Comparison of ENCODE assay signal across 16 cellular contexts in genomic region chr15:95684126-95684525, GRCh38.
DNase-seq lines count a peak whose midpoint lies in the region; ATAC-seq, FAIRE-seq and TF ChIP-seq lines count a peak whose summit lies in the region.
"Had no signal": no experiment of that assay in that cellular context is flagged by ENCODE, and none has a peak within 500 bp of the region (broad histone marks: within the 10 kb centered on the region; RNA-seq: fewer than 3 reads in every experiment).

No MANE protein-coding gene starts in this region.

- H3K27me3 ChIP-seq in K562 (ENCODE audit: control insufficient read depth in 2 of 2, insufficient read depth in 2 of 2, low read length in 2 of 2) (no peaks in the 10 kb centered on the region), foreskin keratinocyte (no peaks in the 10 kb centered on the region), smooth muscle cell (ENCODE audit: low read depth) (no peaks in the 10 kb centered on the region)
- H3K27me3 ChIP-seq: BE2C, SJSA1 had no signal

- DNase-seq in HFFc6 (no peak), K562 (ENCODE audit: extremely low read depth in 1 of 4, low spot score in 3 of 4) (no peak), foreskin keratinocyte (peak in 1 of 2 donors; percentile 30), smooth muscle cell (lab: John Stamatoyannopoulos, UW; ENCODE audit: unreplicated experiment) (no peak), DMS153 (lab: John Stamatoyannopoulos, UW) (no peak), DMS 273 (lab: John Stamatoyannopoulos, UW; ENCODE audit: unreplicated experiment) (no peak)
- DNase-seq: BE2C; CD4-positive, alpha-beta memory T cell; GF-D8; GOT3; NCI-H1417 treated with DMSO at 0.1 percent for 48 hours; NCI-H2029; NCI-H510A had no signal

- ATAC-seq in K562 = peak; percentile 75
- peak; percentile 3 for ATAC-seq in foreskin keratinocyte
- ATAC-seq in HG02970 (IDR thresholded peaks at IDR 0.05; ENCODE audit: low FRiP score, unreplicated experiment) = no peak

- CTCF ChIA-PET in K562 (lab: Yijun Ruan, JAX; ENCODE audit: low intra/inter-chr PET ratio) = no interaction called here

- no peak for TF ChIP-seq EP300 in K562 (IDR thresholded peaks at IDR 0.05; ENCODE audit: low read length)

- no peak for TF ChIP-seq POLR2A in K562 (conservative IDR thresholded peaks at IDR 0.05)

- intact Hi-C loops in K562 (cut with micrococcal nuclease) = loop anchor here (1.0 kb wide), 1 partner anchor 26 kb away; no protein-coding TSS in a partner anchor

- no peak overlapping the region for H2AFZ ChIP-seq in K562 (ENCODE audit: low read depth, low read length)
- no peak overlapping the region for H2AFZ ChIP-seq in smooth muscle cell (ENCODE audit: low read depth)

- no peaks in the 10 kb centered on the region for H3K36me3 Mint-ChIP-seq in HFFc6 (ENCODE audit: low read depth)
- H3K36me3 Mint-ChIP-seq: CD4-positive, alpha-beta memory T cell had no signal

- H3K9me1 ChIP-seq in K562 (ENCODE audit: control insufficient read depth, insufficient read depth, low read length) = no peaks in the 10 kb centered on the region

- H3K4me1 ChIP-seq in K562 (replicated peaks in 1 of 2; ENCODE audit: control insufficient read depth in 2 of 2, insufficient read depth in 2 of 2, low read length in 2 of 2) = peaks cover 3 to 17% of the 10 kb centered on the region in 2 experiments; a peak in 3 of 5 replicates
- peaks cover 27% of the 10 kb centered on the region for H3K4me1 ChIP-seq in foreskin keratinocyte
- no peaks in the 10 kb centered on the region for H3K4me1 ChIP-seq in smooth muscle cell (ENCODE audit: low read depth)
- H3K4me1 ChIP-seq: BE2C, SJSA1 had no signal

- 50% methylated on average over 4 of the region's 4 CpGs for WGBS in K562 (ENCODE audit: insufficient coverage, low coverage, missing lambda C conversion rate)
- 96% methylated on average over 4 of the region's 4 CpGs for WGBS in smooth muscle cell (ENCODE audit: low lambda C conversion rate)

- TF ChIP-seq CTCF in HFFc6 (IDR thresholded peaks at IDR 0.05) (no peak), K562 (IDR thresholded peaks at IDR 0.05 in 2 of 3, conservative IDR thresholded peaks at IDR 0.05 in 1 of 3; ENCODE audit: insufficient read depth in 2 of 3, low read depth in 1 of 3, low read length in 3 of 3) (no peak), foreskin keratinocyte (conservative IDR thresholded peaks at IDR 0.05) (no peak), smooth muscle cell (IDR thresholded peaks at IDR 0.05; ENCODE audit: borderline replicate concordance, insufficient read depth, poor library complexity, severe bottlenecking) (no peak)

- H3K4me3 ChIP-seq in K562 (no peak overlapping the region), smooth muscle cell (no peak overlapping the region)
- H3K4me3 ChIP-seq: SJSA1 had no signal

- POLR2A ChIA-PET in K562 (lab: Yijun Ruan, JAX) = no interaction called here

- no peaks in the 10 kb centered on the region for H3K9me3 Mint-ChIP-seq in HFFc6

- H3K9ac ChIP-seq in K562 (ENCODE audit: insufficient read depth in 1 of 2, low read depth in 2 of 2, low read length in 2 of 2) (no peak overlapping the region), smooth muscle cell (ENCODE audit: low read depth) (no peak overlapping the region)

- H3K79me2 ChIP-seq in K562 (ENCODE audit: control insufficient read depth, insufficient read depth, low read length) = peaks cover 72% of the 10 kb centered on the region
- H3K79me2 ChIP-seq in smooth muscle cell (ENCODE audit: low read depth) = no peaks in the 10 kb centered on the region

- H3K9me3 ChIP-seq in K562 (replicated peaks; ENCODE audit: control insufficient read depth, insufficient read depth, low read depth, low read length) (0 out of 2 replicates have a peak, but pooled peaks cover 2% of the 10 kb centered on the region), smooth muscle cell (replicated peaks; ENCODE audit: low read depth) (no peaks in the 10 kb centered on the region)
- H3K9me3 ChIP-seq: BE2C, SJSA1 had no signal

- BruUV-seq in K562 (replicated peaks; lab: Mats Ljungman, UMichigan) = no TSS peak

- H4K20me1 ChIP-seq in K562 (replicated peaks; ENCODE audit: control insufficient read depth, insufficient read depth, low read length) (no peaks in the 10 kb centered on the region), smooth muscle cell (ENCODE audit: low read depth) (no peaks in the 10 kb centered on the region)

- H3K27ac ChIP-seq in K562 (ENCODE audit: extremely low read depth, low read depth, low read length) = peak overlapping the region; percentile 80
- peak overlapping the region; percentile 40 for H3K27ac ChIP-seq in foreskin keratinocyte
- peak overlapping the region; percentile 81 for H3K27ac ChIP-seq in smooth muscle cell (ENCODE audit: low read depth)
- H3K27ac ChIP-seq: SJSA1 had no signal

- H3K4me1 Mint-ChIP-seq in HFFc6 (ENCODE audit: low read depth) = peaks cover 39% of the 10 kb centered on the region
- H3K4me1 Mint-ChIP-seq: CD4-positive, alpha-beta memory T cell had no signal

- peak overlapping the region; percentile 36; the same call in 1 of the 2 replicates for H3K4me2 ChIP-seq in K562 (ENCODE audit: insufficient read depth, low read length)
- H3K4me2 ChIP-seq in smooth muscle cell = no peak overlapping the region

- H3K4me3 Mint-ChIP-seq in HFFc6 = peak overlapping the region; percentile 62
- H3K4me3 Mint-ChIP-seq: CD4-positive, alpha-beta memory T cell had no signal

- no peaks in the 10 kb centered on the region for H3F3A ChIP-seq in smooth muscle cell (ENCODE audit: low read depth)

- no peak for TF ChIP-seq RAD21 in K562 (CRISPR knock-in tag; conservative IDR thresholded peaks at IDR 0.05 in 1 of 2, IDR thresholded peaks at IDR 0.05 in 1 of 2)

- no peaks in the 10 kb centered on the region for H3K27me3 Mint-ChIP-seq in HFFc6 (ENCODE audit: insufficient read depth)
- H3K27me3 Mint-ChIP-seq: CD4-positive, alpha-beta memory T cell had no signal

- peak overlapping the region; percentile 89 for H3K27ac Mint-ChIP-seq in HFFc6
- H3K27ac Mint-ChIP-seq: CD4-positive, alpha-beta memory T cell had no signal

- H3K36me3 ChIP-seq in K562 (ENCODE audit: control insufficient read depth, insufficient read depth, low read length) (peaks cover 28% of the 10 kb centered on the region), smooth muscle cell (ENCODE audit: low read depth) (no peaks in the 10 kb centered on the region)
- H3K36me3 ChIP-seq: BE2C, SJSA1 had no signal

- in situ Hi-C loops in K562 (cut with MboI) = no loop called here

- no peak for FAIRE-seq in K562 (lab: Jason Lieb, UNC)
- FAIRE-seq: D721Med had no signal

TF ChIP-seq in K562, 482 proteins besides CTCF, POLR2A, EP300 and RAD21:
- no peak for TF ChIP-seq XRCC5 (IDR thresholded peaks at IDR 0.05; ENCODE audit: low read depth, low read length)
- TF ChIP-seq FOXP4 (CRISPR knock-in tag; IDR thresholded peaks at IDR 0.05; ENCODE audit: borderline replicate concordance) = no peak
- TF ChIP-seq ZMIZ1 (IDR thresholded peaks at IDR 0.05; ENCODE audit: low read depth in 2 of 2, low read length in 2 of 2) = 0 out of 4 replicates have a peak, but pooled peaks of 1 of the 2 experiments have one; percentile 5
- TF ChIP-seq HMG20B (CRISPR knock-in tag; IDR thresholded peaks at IDR 0.05) = no peak
- no peak for TF ChIP-seq CREBBP (IDR thresholded peaks at IDR 0.05; ENCODE audit: low read depth, low read length)
- no peak for TF ChIP-seq E2F1 (CRISPR knock-in tag; IDR thresholded peaks at IDR 0.05)
